20 cellular contexts compared by ENCODE assay signal in genomic region chr18:46273861-46274260, GRCh38.
DNase-seq lines count a peak whose midpoint lies in the region; ATAC-seq and TF ChIP-seq lines count a peak whose summit lies in the region.
"Had no signal": no experiment of that assay in that cellular context is flagged by ENCODE, and none has a peak within 500 bp of the region (broad histone marks: within the 10 kb centered on the region; RNA-seq: fewer than 3 reads in every experiment).

No MANE protein-coding gene starts in this region.

- H3K36me3 ChIP-seq in body of pancreas (replicated peaks in 1 of 2; ENCODE audit: insufficient read depth in 1 of 2, low read depth in 2 of 2), result no peaks in the 10 kb centered on the region
- H3K36me3 ChIP-seq: BE2C had no signal

- 60 to 63% methylated on average over 1 of the region's 1 CpG for WGBS in body of pancreas, 2 donors

- no peak overlapping the region for H3K4me3 ChIP-seq in LNCaP clone FGC (ENCODE audit: low read depth, low read length)
- H3K4me3 ChIP-seq in body of pancreas, result no peak overlapping the region

- no peaks in the 10 kb centered on the region for H3K9me3 Mint-ChIP-seq in progenitor cell of endocrine pancreas (ENCODE audit: low read depth)

- no peak overlapping the region for H3K4me3 Mint-ChIP-seq in T-helper 17 cell
- H3K4me3 Mint-ChIP-seq in progenitor cell of endocrine pancreas (ENCODE audit: low read depth), result no peak overlapping the region

- no peaks in the 10 kb centered on the region for H3K27me3 Mint-ChIP-seq in T-helper 17 cell
- no peaks in the 10 kb centered on the region for H3K27me3 Mint-ChIP-seq in progenitor cell of endocrine pancreas

- H3K36me3 Mint-ChIP-seq in T-helper 17 cell (ENCODE audit: low read depth) (peaks cover 5% of the 10 kb centered on the region), progenitor cell of endocrine pancreas (ENCODE audit: insufficient read depth) (no peaks in the 10 kb centered on the region)

- no peaks in the 10 kb centered on the region for H3K27me3 ChIP-seq in body of pancreas
- H3K27me3 ChIP-seq: BE2C had no signal

- no peaks in the 10 kb centered on the region for H3K9me3 ChIP-seq in T-helper 17 cell (ENCODE audit: control insufficient read depth, low read length, poor library complexity, severe bottlenecking)
- H3K9me3 ChIP-seq in body of pancreas, result no peaks in the 10 kb centered on the region
- H3K9me3 ChIP-seq: BE2C had no signal

- intact Hi-C loops in left colon (cut with DNase I, micrococcal nuclease), result no loop called here
- intact Hi-C loops in body of pancreas (cut with DNase I), result no loop called here

- DNase-seq in LNCaP clone FGC (ENCODE audit: low read depth) (peak; percentile 80), T-helper 17 cell (no peak), left colon (no peak), progenitor cell of endocrine pancreas (ENCODE audit: low spot score, unreplicated experiment) (no peak), ecto neural progenitor cell (ENCODE audit: low spot score) (no peak), body of pancreas (no peak), RKO (ENCODE audit: low spot score) (no peak)
- DNase-seq: BE2C, DMS79 treated with DMSO at 0.1 percent for 48 hours, H7, KBM-7, NCI-H1105, NCI-H146, NCI-H2029, NCI-H2227 treated with DMSO at 0.1 percent for 48 hours, NCI-H510A, NCI-H748 treated with DMSO at 0.1 percent for 48 hours, Right ventricle myocardium superior had no signal

- peaks cover 42% of the 10 kb centered on the region for H3K4me1 Mint-ChIP-seq in T-helper 17 cell
- peaks cover 3% of the 10 kb centered on the region for H3K4me1 Mint-ChIP-seq in progenitor cell of endocrine pancreas (ENCODE audit: low read depth)

- H3K27ac Mint-ChIP-seq in T-helper 17 cell (peak overlapping the region; percentile 41), progenitor cell of endocrine pancreas (peak overlapping the region; percentile 86)

- H3K4me1 ChIP-seq in body of pancreas, result no peaks in the 10 kb centered on the region
- H3K4me1 ChIP-seq: BE2C had no signal

- H3K27ac ChIP-seq in body of pancreas, result no peak overlapping the region
- H3K27ac ChIP-seq: HL-60 had no signal

- no peak for TF ChIP-seq POLR2A in body of pancreas (IDR thresholded peaks at IDR 0.05)

- ATAC-seq in T-helper 17 cell, result no peak
- ATAC-seq in left colon, result peak; percentile 42
- no peak for ATAC-seq in body of pancreas
- ATAC-seq in HG03095 (IDR thresholded peaks at IDR 0.05; ENCODE audit: unreplicated experiment), result no peak

- no peak for TF ChIP-seq CTCF in LNCaP clone FGC (IDR thresholded peaks at IDR 0.05; ENCODE audit: control insufficient read depth, extremely low read depth, insufficient read depth)
- no peak for TF ChIP-seq CTCF in progenitor cell of endocrine pancreas (IDR thresholded peaks at IDR 0.05; ENCODE audit: unreplicated experiment)
- TF ChIP-seq CTCF in body of pancreas (IDR thresholded peaks at IDR 0.05), result no peak
